ENCODE assay signal across 8 cellular contexts in the genomic region with DNA sequence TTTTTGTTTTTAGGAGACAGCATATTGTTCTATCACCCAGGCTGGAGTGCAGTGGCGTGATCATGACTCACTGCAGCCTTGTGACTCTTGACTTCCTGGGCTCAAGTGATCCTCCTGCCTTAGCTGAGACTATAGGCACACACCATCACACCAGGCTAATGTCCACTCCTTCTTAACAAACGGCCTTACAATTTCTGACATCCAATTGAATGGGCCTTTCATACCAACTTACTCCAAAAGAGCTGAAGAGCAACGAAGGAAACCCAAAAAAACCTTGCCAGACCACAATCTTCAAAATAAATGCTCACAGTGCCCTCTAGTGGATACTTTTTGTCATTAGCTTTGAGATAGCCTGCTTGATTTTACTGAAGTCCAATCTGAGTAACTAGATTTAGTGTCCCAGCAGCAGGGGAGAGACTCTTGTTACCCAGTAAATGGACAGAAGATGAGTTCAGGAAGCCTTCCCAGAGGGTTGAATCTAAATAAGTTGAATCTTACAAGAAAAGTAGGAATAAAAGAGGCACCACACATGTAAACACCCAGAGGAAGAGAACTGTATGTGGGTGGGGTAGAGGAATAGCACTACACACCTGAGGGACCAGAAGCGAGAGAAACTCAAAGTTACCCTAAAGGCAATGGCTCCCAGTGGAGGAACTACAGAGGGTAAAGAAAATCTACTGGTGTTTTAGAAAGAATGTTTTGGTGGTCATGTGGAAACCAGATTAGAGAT. TPM values are rescaled to one million over a fixed set of nuclear protein-coding genes. Genes with fewer than 3 reads are reported as not detected.
DNase-seq lines count a peak whose midpoint lies in the region; ATAC-seq, FAIRE-seq and TF ChIP-seq lines count a peak whose summit lies in the region.

No MANE protein-coding gene starts in this region.

- ATAC-seq in Panc1 (peak; percentile 80), GM12878 (peak; percentile 81)

- H3K9ac ChIP-seq in GM12878 (ENCODE audit: control insufficient read depth, insufficient read depth, low read length), result no peak overlapping the region

- 36% methylated on average over 4 of the region's 4 CpGs for WGBS in GM12878 (ENCODE audit: insufficient coverage, insufficient replicate concordance, low lambda C conversion rate, missing lambda C conversion rate)
- no CpG with 5 or more reads among the region's 4 CpGs for WGBS in iPS DF 6.9 (ENCODE audit: insufficient coverage, insufficient read length)

- in situ Hi-C loops in Panc1 (cut with HindIII; ENCODE audit: low pct_unique_long_range_greater_than_20kb, low sequenced_read_pairs), result no loop called here
- in situ Hi-C loops in GM12878 (cut with MboI), result loop anchor here (5.0 to 25.0 kb wide), 2 partner anchors 294 to 1744 kb away; no protein-coding TSS in a partner anchor

- TF ChIP-seq CTCF in Panc1 (IDR thresholded peaks at IDR 0.05), result peak; percentile 81
- peak; percentile 38 to 63 (median 59); a peak in 5 of 6 replicates for TF ChIP-seq CTCF in GM12878 (IDR thresholded peaks at IDR 0.05 in 2 of 3, conservative IDR thresholded peaks at IDR 0.05 in 1 of 3; ENCODE audit: control insufficient read depth in 2 of 3, extremely low read depth in 1 of 3, insufficient read depth in 1 of 3, low read depth in 3 of 3, low read length in 3 of 3)

- CTCF ChIA-PET in Panc1 (lab: Charles Lee), result interaction anchor here (0.7 to 4.1 kb wide), 3 partner anchors 207 to 1351 kb away, joined by 3 to 19 read pairs (median 4); no protein-coding TSS in a partner anchor
- CTCF ChIA-PET in GM12878 (lab: Yijun Ruan, JAX), result interaction anchor here (0.7 to 6.1 kb wide), 25 partner anchors 9 to 631 kb away, joined by 3 to 117 read pairs (median 5); partner anchors contain the start of gene ZNF622

- H3K36me3 ChIP-seq in H7 (replicated peaks; ENCODE audit: control insufficient read depth, insufficient read depth, low read length) (peaks cover 8% of the 10 kb centered on the region), Panc1 (ENCODE audit: control insufficient read depth, insufficient read depth, low read length) (peaks cover 52% of the 10 kb centered on the region), GM12878 (ENCODE audit: control insufficient read depth in 2 of 2, insufficient read depth in 2 of 2, low read length in 1 of 2) (peaks cover 11 to 34% of the 10 kb centered on the region in 2 experiments), iPS DF 6.9 (ENCODE audit: control insufficient read depth, insufficient read depth, low read length) (peaks cover 3% of the 10 kb centered on the region; the same call in 1 of the 2 replicates)

- H3K9me3 ChIP-seq in Panc1 (ENCODE audit: control insufficient read depth, insufficient read depth, low read depth, low read length) (no peaks in the 10 kb centered on the region), GM12878 (replicated peaks; ENCODE audit: control insufficient read depth, insufficient read depth, low read length) (no peaks in the 10 kb centered on the region), iPS DF 6.9 (ENCODE audit: control insufficient read depth, insufficient read depth, low read length) (no peaks in the 10 kb centered on the region)

- SMC1A ChIA-PET in GM12878 (lab: Charles Lee; ENCODE audit: uncharacterized antibody, unreplicated experiment), result interaction anchor here (0.6 to 8.2 kb wide), 12 partner anchors 10 to 299 kb away, joined by 3 to 56 read pairs (median 4); no protein-coding TSS in a partner anchor

- H3K27me3 ChIP-seq in H7 (ENCODE audit: control insufficient read depth, insufficient read depth, low read length) (no peaks in the 10 kb centered on the region), Panc1 (ENCODE audit: control insufficient read depth, insufficient read depth, low read length) (no peaks in the 10 kb centered on the region), GM12878 (replicated peaks in 1 of 2; ENCODE audit: control insufficient read depth in 2 of 2, insufficient read depth in 2 of 2, low read length in 1 of 2) (no peaks in the 10 kb centered on the region), iPS DF 6.9 (ENCODE audit: control insufficient read depth, insufficient read depth, low read length) (no peaks in the 10 kb centered on the region)

- H2AFZ ChIP-seq in GM12878 (ENCODE audit: control insufficient read depth, low read depth, low read length), result no peak overlapping the region

- peak; percentile 22 for DNase-seq in stimulated activated CD4-positive, alpha-beta T cell treated with anti-CD3 and anti-CD28 coated beads, Interleukin-15, amount 100 ng/mL, for 24 hours
- DNase-seq in stimulated activated CD4-positive, alpha-beta T cell treated with anti-CD3 and anti-CD28 coated beads, Interleukin-4, amount 100 ng/mL, for 1 hour, result no peak
- DNase-seq in H7 (peak; percentile 51), LHCN-M2 (ENCODE audit: low read depth) (peak; percentile 86), Panc1 (ENCODE audit: low read depth, low spot score) (peak; percentile 69), GM12878 (ENCODE audit: low read depth, low spot score) (no peak), iPS DF 6.9 (ENCODE audit: low read depth, low spot score) (peak; percentile 29), smooth muscle cell of the brain vasculature (ENCODE audit: low read depth, low spot score) (peak; percentile 58)

- peaks cover 4% of the 10 kb centered on the region; the same call in 1 of the 2 replicates for H4K20me1 ChIP-seq in GM12878 (ENCODE audit: control insufficient read depth, insufficient read depth)

- TF ChIP-seq RAD21 in GM12878 (IDR thresholded peaks at IDR 0.05; ENCODE audit: insufficient read depth, low read depth, low read length), result peak; percentile 62

- intact Hi-C loops in Panc1 (cut with micrococcal nuclease; ENCODE audit: unreplicated experiment) (loop anchor here (1.0 kb wide), 1 partner anchor 296 kb away; no protein-coding TSS in a partner anchor), GM12878 (cut with micrococcal nuclease; ENCODE audit: unreplicated experiment) (loop anchor here (1.0 kb wide), 1 partner anchor 296 kb away; no protein-coding TSS in a partner anchor)

- H3K4me2 ChIP-seq in GM12878 (ENCODE audit: control insufficient read depth, insufficient read depth), result peak overlapping the region; percentile 26; the same call in 1 of the 2 replicates

- H3K4me3 ChIP-seq in H7 (ENCODE audit: insufficient read depth, low read depth, low read length), result no peak overlapping the region
- H3K4me3 ChIP-seq in Panc1 (ENCODE audit: low read depth in 2 of 2, low read length in 2 of 2), result no peak overlapping the region
- H3K4me3 ChIP-seq in GM12878, result no peak overlapping the region
- H3K4me3 ChIP-seq in iPS DF 6.9 (ENCODE audit: low read length), result no peak overlapping the region

- TF ChIP-seq POLR2A in GM12878 (IDR thresholded peaks at IDR 0.05; ENCODE audit: low read depth, low read length), result no peak

- peak; percentile 95 for FAIRE-seq in GM12878 (lab: Jason Lieb, UNC)

- POLR2A ChIA-PET in Panc1 (lab: Charles Lee), result interaction anchor here (0.6 kb wide), 1 partner anchor 454 kb away, joined by 3 read pairs; no protein-coding TSS in a partner anchor
- POLR2A ChIA-PET in GM12878 (lab: Charles Lee), result interaction anchor here (1.4 kb wide), 1 partner anchor 11 kb away, joined by 4 read pairs; no protein-coding TSS in a partner anchor

- peaks cover 16% of the 10 kb centered on the region for H3K79me2 ChIP-seq in GM12878 (ENCODE audit: control insufficient read depth, insufficient read depth, low read length)

- 0 out of 2 replicates have a peak, but pooled peaks cover 3% of the 10 kb centered on the region for H3K4me1 ChIP-seq in Panc1 (ENCODE audit: control insufficient read depth, insufficient read depth, low read length)
- H3K4me1 ChIP-seq in GM12878 (ENCODE audit: control insufficient read depth, insufficient read depth, low read length), result 0 out of 2 replicates have a peak, but pooled peaks cover 4% of the 10 kb centered on the region
- H3K4me1 ChIP-seq in iPS DF 6.9 (ENCODE audit: control insufficient read depth, insufficient read depth, low read length), result no peaks in the 10 kb centered on the region

- BruUV-seq in Panc1 (replicated peaks; lab: Mats Ljungman, UMichigan) (no TSS peak), GM12878 (replicated peaks; lab: Mats Ljungman, UMichigan) (no TSS peak)

- H3K27ac ChIP-seq in Panc1 (ENCODE audit: low read length) (no peak overlapping the region; the same call in 1 of the 2 replicates), GM12878 (ENCODE audit: control insufficient read depth, insufficient read depth) (no peak overlapping the region), iPS DF 6.9 (ENCODE audit: low read length) (no peak overlapping the region)

- no peak for TF ChIP-seq EP300 in GM12878 (IDR thresholded peaks at IDR 0.05; ENCODE audit: borderline replicate concordance in 1 of 2, control insufficient read depth in 1 of 2, low read depth in 2 of 2, low read length in 2 of 2)

- RAD21 ChIA-PET in GM12878 (lab: Charles Lee; ENCODE audit: unreplicated experiment), result interaction anchor here (0.9 to 5.2 kb wide), 6 partner anchors 11 to 296 kb away, joined by 3 to 49 read pairs (median 4); no protein-coding TSS in a partner anchor

TF ChIP-seq in GM12878, 131 proteins besides CTCF, POLR2A, EP300 and RAD21:
- TF ChIP-seq SMC3 (IDR thresholded peaks at IDR 0.05; ENCODE audit: borderline replicate concordance, low read length) (peak; percentile 39; the same call in 1 of the 2 replicates), IKZF2 (IDR thresholded peaks at IDR 0.05) (0 out of 4 replicates have a peak, but pooled peaks of 1 of the 2 experiments have one; percentile 16), RUNX3 (IDR thresholded peaks at IDR 0.05; ENCODE audit: low read length) (peak; percentile 75), RBBP5 (conservative IDR thresholded peaks at IDR 0.05) (no peak)

RNA-seq across cellular contexts. Expression of gene ZNF622, which starts 9.3 kb away (rescaled TPM):
- total RNA-seq in H7 (2014; rRNA removed; shearing (Covaris generic)), result 38.5 and 40.1 TPM in 2 replicates
- total RNA-seq in LHCN-M2 (2014; rRNA removed) (40.4 and 50.9 TPM in 2 replicates), Panc1 (2021; ENCODE audit: unreplicated experiment) (29.3 TPM), GM12878 (2014; rRNA removed) (37.9 and 39.7 TPM in 2 replicates), GM12878 (2014; rRNA removed; fragmentation: Illumina TruSeq; extraction: Trizol) (30.3 and 31.8 TPM in 2 replicates), GM12878 (2021) (39.2 and 40.0 TPM in 2 replicates)
- 55.3 TPM for polyA plus RNA-seq in LHCN-M2 (2012)
- polyA plus RNA-seq in Panc1 (2012; ENCODE audit: insufficient read length), result 30.1 TPM
- 17.9 and 22.3 TPM in 2 replicates for total RNA-seq in GM12878 (2013; cell fraction: nucleolus; rRNA removed)
- polyA plus RNA-seq in GM12878 (2011; ENCODE audit: low read depth), result 26.2 TPM
- polyA plus RNA-seq in GM12878 (2011; rRNA removed) (21.7 and 24.1 TPM in 2 replicates), GM12878 (2014; fragmentation: Illumina TruSeq; extraction: Trizol) (19.6 and 22.2 TPM in 2 replicates), GM12878 (2014; fragmentation: Nextera tagmentation; extraction: Ambion mirVana) (10 to 100 TPM in 1 of 2 experiments, 1 to 10 TPM in 1; 9.0 to 18.1 TPM), GM12878 (2014; rRNA removed) (29.8 and 30.2 TPM in 2 replicates), GM12878 (2016; fragmentation: Nextera tagmentation; extraction: Ambion mirVana) (10 to 100 TPM; 57.2 to 60.3 TPM)
- polyA plus RNA-seq in GM12878 (2011; cell fraction: cytosol; rRNA removed), result 16.8 and 18.3 TPM in 2 replicates
- polyA plus RNA-seq in GM12878 (2011; cell fraction: nucleus; rRNA removed), result 13.6 and 18.1 TPM in 2 replicates
- polyA plus RNA-seq in GM12878 (2012), result 29.6 and 35.5 TPM in 2 replicates
- 12.5 and 13.5 TPM in 2 replicates for polyA minus RNA-seq in GM12878 (2011; rRNA and poly(A)+ RNA removed)
- polyA minus RNA-seq in GM12878 (2011; cell fraction: cytosol; rRNA and poly(A)+ RNA removed), result 5.3 and 8.2 TPM in 2 replicates
- polyA minus RNA-seq in GM12878 (2011; cell fraction: nucleus; rRNA and poly(A)+ RNA removed), result 15.1 and 26.8 TPM in 2 replicates

Comparison
In these comparisons a context has a peak if more than half of its experiments do, and no peak if none do; other contexts are left out.
1. DNase-seq: peak in stimulated activated CD4-positive, alpha-beta T cell treated with anti-CD3 and anti-CD28 coated beads, Interleukin-15, amount 100 ng/mL, for 24 hours (single experiment), H7 (single experiment), LHCN-M2 (single experiment), Panc1 (single experiment), iPS DF 6.9 (single experiment) and smooth muscle cell of the brain vasculature (single experiment); none in stimulated activated CD4-positive, alpha-beta T cell treated with anti-CD3 and anti-CD28 coated beads, Interleukin-4, amount 100 ng/mL, for 1 hour (single experiment) and GM12878 (single experiment).